Comparison of ENCODE assay signal across 23 cellular contexts in genomic region chr6:125268765-125269164, GRCh38.
"Had no signal": no experiment of that assay in that cellular context is flagged by ENCODE, and none has a peak within 500 bp of the region (broad histone marks: within the 10 kb centered on the region; RNA-seq: fewer than 3 reads in every experiment).

No MANE protein-coding gene starts in this region.

- H3K4me3 ChIP-seq: K562, SJSA1, SK-N-MC had no signal

- H3K4me2 ChIP-seq: KMS-11 had no signal

- H3K27me3 Mint-ChIP-seq: IgD-negative memory B cell had no signal

- H3K9ac ChIP-seq: KMS-11 had no signal

- H3K27ac ChIP-seq: KMS-11, SJSA1, SK-N-MC had no signal

- H3K9me3 Mint-ChIP-seq: IgD-negative memory B cell had no signal

- H3K4me3 Mint-ChIP-seq: IgD-negative memory B cell had no signal

- H3K4me1 Mint-ChIP-seq: IgD-negative memory B cell had no signal

- H3K27me3 ChIP-seq: SJSA1 had no signal

- H3K9me3 ChIP-seq: SJSA1 had no signal

- DNase-seq: Kasumi-1, MM.1S, NCI-H1092 treated with DMSO at 0.1 percent for 48 hours, NCI-H1417 treated with DMSO at 0.1 percent for 48 hours, NCI-H146, NCI-H1694 treated with DMSO at 0.1 percent for 48 hours, NCI-H1930, NCI-H2081, NCI-H2107, NCI-H2227 treated with DMSO at 0.1 percent for 48 hours, NCI-H510A, NCI-H524 treated with DMSO at 0.1 percent for 48 hours, NCI-H69, NCI-H774, Right ventricle myocardium superior, RPMI8226, SIG-M5 had no signal

- ATAC-seq: HepG2, K562 had no signal
